Comparison of ENCODE assay signal across 19 cellular contexts in genomic region chr2:73297151-73297559, GRCh38. TPM values are rescaled to one million over a fixed set of nuclear protein-coding genes. Genes with fewer than 3 reads are reported as not detected.
A peak's percentile ranks its signal among the peaks of the same experiment; 100 is the strongest.
DNase-seq lines count a peak whose midpoint lies in the region; TF ChIP-seq lines count a peak whose summit lies in the region.
"Had no signal": no experiment of that assay in that cellular context is flagged by ENCODE, and none has a peak within 500 bp of the region (broad histone marks: within the 10 kb centered on the region; RNA-seq: fewer than 3 reads in every experiment).

No MANE protein-coding gene starts in this region.

- H3K36me3 ChIP-seq in right atrium auricular region: no peaks in the 10 kb centered on the region

- no peak overlapping the region for H3K4me3 ChIP-seq in right atrium auricular region

- H3K9me3 ChIP-seq in right atrium auricular region: peaks cover 0 to 6% of the 10 kb centered on the region in 2 donors

- peaks cover 10 to 19% of the 10 kb centered on the region in 2 donors for H3K27me3 ChIP-seq in right atrium auricular region

- TF ChIP-seq CTCF in right atrium auricular region (IDR thresholded peaks at IDR 0.05): no peak

- H3K4me1 ChIP-seq in right atrium auricular region: peaks cover 0 to 16% of the 10 kb centered on the region in 2 donors

- no peak overlapping the region for H3K27ac ChIP-seq in right atrium auricular region
- H3K27ac ChIP-seq: HL-60 had no signal

- peak; percentile 52 for DNase-seq in COLO668 (lab: John Stamatoyannopoulos, UW; ENCODE audit: unreplicated experiment)
- peak; percentile 22 for DNase-seq in EL
- DNase-seq in NCI-H510A (lab: John Stamatoyannopoulos, UW): peak; percentile 6
- DNase-seq in cerebellum (ENCODE audit: low spot score): peak; percentile 58
- no peak for DNase-seq in right atrium auricular region (ENCODE audit: low spot score)
- DNase-seq in SIG-M5 (lab: John Stamatoyannopoulos, UW): no peak
- DNase-seq in AML-193 (lab: John Stamatoyannopoulos, UW): no peak
- no peak for DNase-seq in NK-92 (lab: John Stamatoyannopoulos, UW; ENCODE audit: unreplicated experiment)
- DNase-seq: activated CD4-positive, alpha-beta T cell treated with anti-CD3 and anti-CD28 coated beads, Interleukin-2, amount 50 U/mL, for 4 hours; activated T-cell treated with anti-CD3 and anti-CD28 coated beads, Interleukin-2, amount 50 U/mL, for 48 hours; KBM-7; mammary epithelial cell; NCI-H187 treated with DMSO at 0.1 percent for 48 hours; nephron progenitor cell; stimulated activated CD4-positive, alpha-beta T cell treated with anti-CD3 and anti-CD28 coated beads, Interleukin-1b, Interleukin-23, amount 100 ng/mL, for 48 hours had no signal

RNA-seq across cellular contexts. Expression of gene EGR4, which starts 3.8 kb away (rescaled TPM):
- total RNA-seq in cerebellum (0.09 TPM), right atrium auricular region (under 1 TPM in 1 of 2 donors, not detected in 1; 0.16 TPM)
- total RNA-seq: chondrocyte, frontal cortex, temporal lobe had no signal

RNA-seq across cellular contexts. Expression of gene FBXO41, which starts 12.9 kb away (rescaled TPM):
- total RNA-seq in cerebellum (17.1 TPM), right atrium auricular region (1 to 10 TPM; 1.7 to 1.8 TPM)

Comparison
In these comparisons a context has a peak if more than half of its experiments do, and no peak if none do; other contexts are left out.
1. DNase-seq: peak in COLO668 (single experiment), EL (single experiment), NCI-H510A (single experiment) and cerebellum (single experiment); none in right atrium auricular region (single experiment), SIG-M5 (single experiment), AML-193 (0 of 2) and NK-92 (single experiment).